9 cellular contexts compared by ENCODE assay signal in genomic region chr6:33789550-33789895, GRCh38. TPM values are rescaled to one million over a fixed set of nuclear protein-coding genes. Genes with fewer than 3 reads are reported as not detected.
DNase-seq lines count a peak whose midpoint lies in the region; ATAC-seq and TF ChIP-seq lines count a peak whose summit lies in the region.
"Had no signal": no experiment of that assay in that cellular context is flagged by ENCODE, and none has a peak within 500 bp of the region (broad histone marks: within the 10 kb centered on the region; RNA-seq: fewer than 3 reads in every experiment).

No MANE protein-coding gene starts in this region.

- no peaks in the 10 kb centered on the region for H3K9me3 ChIP-seq in CD4-positive, CD25-positive, alpha-beta regulatory T cell (ENCODE audit: control insufficient read depth in 2 of 2, low read length in 2 of 2)
- H3K9me3 ChIP-seq in OCI-LY3 (ENCODE audit: insufficient read depth, low read length) (no peaks in the 10 kb centered on the region), endodermal cell (ENCODE audit: control insufficient read depth, low read length) (no peaks in the 10 kb centered on the region), neutrophil (no peaks in the 10 kb centered on the region)

- peaks cover 19% of the 10 kb centered on the region for H3K36me3 ChIP-seq in CD4-positive, CD25-positive, alpha-beta regulatory T cell (ENCODE audit: control insufficient read depth, insufficient read depth, low read length)
- H3K36me3 ChIP-seq in OCI-LY3 (replicated peaks; ENCODE audit: low read depth, low read length) (peaks cover 12% of the 10 kb centered on the region), endodermal cell (ENCODE audit: control insufficient read depth, insufficient read depth, low read length) (peaks cover 16% of the 10 kb centered on the region), neutrophil (peaks cover 8% of the 10 kb centered on the region)

- H3K4me2 ChIP-seq in OCI-LY3 (ENCODE audit: low read length), result peak overlapping the region; percentile 73

- no peaks in the 10 kb centered on the region for H3K9me3 Mint-ChIP-seq in CD4-positive, CD25-positive, alpha-beta regulatory T cell
- H3K9me3 Mint-ChIP-seq in endodermal cell, result no peaks in the 10 kb centered on the region

- peaks cover 18 to 43% (median 40%) of the 10 kb centered on the region in 4 donors for H3K4me1 Mint-ChIP-seq in CD4-positive, CD25-positive, alpha-beta regulatory T cell
- H3K4me1 Mint-ChIP-seq in endodermal cell, result peaks cover 57% of the 10 kb centered on the region

- 93 to 94% methylated on average over 9 to 11 of the region's 11 CpGs for WGBS in endodermal cell (ENCODE audit: insufficient coverage in 1 of 2, insufficient read length in 1 of 2), 2 experiments

- peaks cover 10% of the 10 kb centered on the region for H3K27me3 Mint-ChIP-seq in CD4-positive, CD25-positive, alpha-beta regulatory T cell
- H3K27me3 Mint-ChIP-seq in endodermal cell (ENCODE audit: insufficient read depth), result peaks cover 7% of the 10 kb centered on the region

- ATAC-seq in CD4-positive, CD25-positive, alpha-beta regulatory T cell (ENCODE audit: low read depth in 2 of 2), result no peak
- ATAC-seq in HG02798 (IDR thresholded peaks at IDR 0.05; ENCODE audit: poor library complexity, unreplicated experiment) (no peak), GM21526 (IDR thresholded peaks at IDR 0.05; ENCODE audit: low FRiP score, unreplicated experiment) (no peak)

- no peak overlapping the region for H3K27ac ChIP-seq in CD4-positive, CD25-positive, alpha-beta regulatory T cell (ENCODE audit: insufficient read depth, low read length, poor library complexity, severe bottlenecking)
- H3K27ac ChIP-seq in OCI-LY3 (ENCODE audit: low read length) (no peak overlapping the region), endodermal cell (ENCODE audit: low read depth, low read length) (no peak overlapping the region), neutrophil (peak overlapping the region; percentile 95)

- H2AFZ ChIP-seq in OCI-LY3 (ENCODE audit: low read depth, low read length), result peak overlapping the region; percentile 93

- TF ChIP-seq CTCF in OCI-LY3 (IDR thresholded peaks at IDR 0.05; ENCODE audit: low read depth, low read length) (no peak), endodermal cell (conservative IDR thresholded peaks at IDR 0.05) (no peak), neutrophil (IDR thresholded peaks at IDR 0.05) (no peak)

- no peaks in the 10 kb centered on the region for H3K27me3 ChIP-seq in CD4-positive, CD25-positive, alpha-beta regulatory T cell (ENCODE audit: control insufficient read depth, insufficient read depth, low read length)
- no peaks in the 10 kb centered on the region for H3K27me3 ChIP-seq in OCI-LY3 (ENCODE audit: low read depth, low read length)
- no peaks in the 10 kb centered on the region for H3K27me3 ChIP-seq in endodermal cell (ENCODE audit: control insufficient read depth, insufficient read depth, low read length, poor library complexity, severe bottlenecking)
- H3K27me3 ChIP-seq in neutrophil, result peaks cover 23% of the 10 kb centered on the region

- DNase-seq in CD4-positive, CD25-positive, alpha-beta regulatory T cell, result no peak
- no peak for DNase-seq in endodermal cell
- DNase-seq in NCI-H187 treated with DMSO at 0.1 percent for 48 hours (lab: John Stamatoyannopoulos, UW), result no peak
- no peak for DNase-seq in NCI-H2107 (lab: John Stamatoyannopoulos, UW)

- peak overlapping the region; percentile 51 for H3K4me3 ChIP-seq in CD4-positive, CD25-positive, alpha-beta regulatory T cell (ENCODE audit: low read depth, low read length)
- peak overlapping the region; percentile 88 for H3K4me3 ChIP-seq in OCI-LY3 (ENCODE audit: low read length)
- peak overlapping the region; percentile 86 for H3K4me3 ChIP-seq in endodermal cell (ENCODE audit: low read length)
- H3K4me3 ChIP-seq in neutrophil (ENCODE audit: low read depth in 1 of 2, low read length in 1 of 2), result peak overlapping the region; percentile 81 to 86

- peaks cover 42% of the 10 kb centered on the region for H3K79me2 ChIP-seq in OCI-LY3 (ENCODE audit: low read length)

- H4K20me1 ChIP-seq in OCI-LY3 (ENCODE audit: insufficient read depth, low read length), result peaks cover 14% of the 10 kb centered on the region

- peak overlapping the region; percentile 66 to 89 (median 86) for H3K4me3 Mint-ChIP-seq in CD4-positive, CD25-positive, alpha-beta regulatory T cell
- H3K4me3 Mint-ChIP-seq in endodermal cell, result peak overlapping the region; percentile 51

- H3K9ac ChIP-seq in OCI-LY3 (ENCODE audit: low read length), result no peak overlapping the region
- H3K9ac ChIP-seq in endodermal cell (ENCODE audit: extremely low read depth, low read length, poor library complexity, severe bottlenecking), result peak overlapping the region; percentile 72

- H3K36me3 Mint-ChIP-seq in CD4-positive, CD25-positive, alpha-beta regulatory T cell, result peaks cover 11% of the 10 kb centered on the region
- peaks cover 11% of the 10 kb centered on the region for H3K36me3 Mint-ChIP-seq in endodermal cell (ENCODE audit: low read depth)

- peak overlapping the region in 2 of 3 donors; percentile 45 to 55 for H3K27ac Mint-ChIP-seq in CD4-positive, CD25-positive, alpha-beta regulatory T cell
- peak overlapping the region; percentile 96 for H3K27ac Mint-ChIP-seq in endodermal cell

- H3K4me1 ChIP-seq in CD4-positive, CD25-positive, alpha-beta regulatory T cell (ENCODE audit: control insufficient read depth, insufficient read depth, low read length, poor library complexity, severe bottlenecking), result peaks cover 31% of the 10 kb centered on the region
- H3K4me1 ChIP-seq in OCI-LY3 (ENCODE audit: low read length) (peaks cover 12% of the 10 kb centered on the region), endodermal cell (ENCODE audit: control insufficient read depth, insufficient read depth, low read length) (peaks cover 19% of the 10 kb centered on the region), neutrophil (ENCODE audit: control insufficient read depth in 1 of 2, insufficient read depth in 1 of 2, low read depth in 1 of 2, low read length in 1 of 2) (peaks cover 21 to 22% of the 10 kb centered on the region in 2 experiments)

RNA-seq across cellular contexts. Expression of gene LEMD2, which starts 0.6 kb away (rescaled TPM):
- total RNA-seq in CD4-positive, CD25-positive, alpha-beta regulatory T cell, result 102 TPM
- polyA plus RNA-seq in CD4-positive, CD25-positive, alpha-beta regulatory T cell, result 10 to 100 TPM; 25.7 to 36.4 (median 31.7) TPM
- total RNA-seq in endodermal cell, result 10 to 100 TPM; 62.0 to 75.8 TPM
- polyA plus RNA-seq in endodermal cell (2013, experiment 1 of 2), result 72.5 TPM
- polyA plus RNA-seq in endodermal cell (2013, experiment 2 of 2), result 67.0 TPM

RNA-seq across cellular contexts. Expression of gene MLN, which starts 14.3 kb away (rescaled TPM):
- total RNA-seq in CD4-positive, CD25-positive, alpha-beta regulatory T cell, result not detected
- polyA plus RNA-seq in CD4-positive, CD25-positive, alpha-beta regulatory T cell, result not detected
- total RNA-seq in endodermal cell, result not detected
- not detected for polyA plus RNA-seq in endodermal cell (2013, experiment 1 of 2)
- polyA plus RNA-seq in endodermal cell (2013, experiment 2 of 2), result not detected
- total RNA-seq: renal cortical epithelial cell had no signal

RNA-seq across cellular contexts. Expression of gene IP6K3, which starts 42.8 kb away (rescaled TPM):
- total RNA-seq in CD4-positive, CD25-positive, alpha-beta regulatory T cell, result not detected
- not detected for polyA plus RNA-seq in CD4-positive, CD25-positive, alpha-beta regulatory T cell
- total RNA-seq in endodermal cell, result not detected
- polyA plus RNA-seq in endodermal cell (2013, experiment 1 of 2), result 1.1 TPM
- 2.3 TPM for polyA plus RNA-seq in endodermal cell (2013, experiment 2 of 2)
